1 cellular context compared by ENCODE assay signal in the genomic region with DNA sequence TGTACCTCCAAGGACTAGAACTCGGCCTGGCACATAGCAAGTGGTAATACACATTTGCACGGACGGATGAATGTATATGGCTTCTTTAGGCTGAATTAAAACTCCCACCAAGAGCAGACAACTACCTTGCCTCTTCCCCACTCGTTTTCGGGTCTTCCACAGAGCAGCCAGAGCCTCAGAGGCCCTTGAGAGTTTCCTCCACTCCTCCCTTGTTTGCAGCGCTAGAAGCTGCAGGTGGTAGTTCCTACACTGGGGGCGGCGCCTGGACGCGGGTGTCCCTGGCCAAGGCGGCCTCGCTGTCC.
TF ChIP-seq lines count a peak whose summit lies in the region.

No MANE protein-coding gene starts in this region.

TF ChIP-seq in IMR-90, 13 proteins besides CTCF, POLR2A, EP300 and RAD21:
- TF ChIP-seq MXI1 (IDR thresholded peaks at IDR 0.05; ENCODE audit: borderline replicate concordance, low read depth, low read length) (no peak), CEBPB (IDR thresholded peaks at IDR 0.05; ENCODE audit: low read depth, low read length) (no peak), SMC3 (IDR thresholded peaks at IDR 0.05; ENCODE audit: low read depth, low read length) (no peak), FOS (IDR thresholded peaks at IDR 0.05; ENCODE audit: low read depth, low read length) (no peak), RCOR1 (IDR thresholded peaks at IDR 0.05; ENCODE audit: insufficient replicate concordance, low read length) (no peak)
- TF ChIP-seq, protein P1, sequence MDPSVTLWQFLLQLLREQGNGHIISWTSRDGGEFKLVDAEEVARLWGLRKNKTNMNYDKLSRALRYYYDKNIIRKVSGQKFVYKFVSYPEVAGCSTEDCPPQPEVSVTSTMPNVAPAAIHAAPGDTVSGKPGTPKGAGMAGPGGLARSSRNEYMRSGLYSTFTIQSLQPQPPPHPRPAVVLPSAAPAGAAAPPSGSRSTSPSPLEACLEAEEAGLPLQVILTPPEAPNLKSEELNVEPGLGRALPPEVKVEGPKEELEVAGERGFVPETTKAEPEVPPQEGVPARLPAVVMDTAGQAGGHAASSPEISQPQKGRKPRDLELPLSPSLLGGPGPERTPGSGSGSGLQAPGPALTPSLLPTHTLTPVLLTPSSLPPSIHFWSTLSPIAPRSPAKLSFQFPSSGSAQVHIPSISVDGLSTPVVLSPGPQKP (IDR thresholded peaks at IDR 0.05; ENCODE audit: borderline replicate concordance, low read depth, low read length), result no peak
- TF ChIP-seq, protein P2, sequence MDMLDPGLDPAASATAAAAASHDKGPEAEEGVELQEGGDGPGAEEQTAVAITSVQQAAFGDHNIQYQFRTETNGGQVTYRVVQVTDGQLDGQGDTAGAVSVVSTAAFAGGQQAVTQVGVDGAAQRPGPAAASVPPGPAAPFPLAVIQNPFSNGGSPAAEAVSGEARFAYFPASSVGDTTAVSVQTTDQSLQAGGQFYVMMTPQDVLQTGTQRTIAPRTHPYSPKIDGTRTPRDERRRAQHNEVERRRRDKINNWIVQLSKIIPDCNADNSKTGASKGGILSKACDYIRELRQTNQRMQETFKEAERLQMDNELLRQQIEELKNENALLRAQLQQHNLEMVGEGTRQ (IDR thresholded peaks at IDR 0.05; ENCODE audit: low read depth, low read length), result no peak
